1 cellular context compared by ENCODE assay signal in genomic region chr15:50353999-50354837, GRCh38.
A peak's percentile ranks its signal among the peaks of the same experiment; 100 is the strongest.
TF ChIP-seq lines count a peak whose summit lies in the region.

No MANE protein-coding gene starts in this region.

TF ChIP-seq in HEK293, 187 proteins besides CTCF, POLR2A, EP300 and RAD21 (continued from another document):
- TF ChIP-seq ZSCAN30 (tag by site-specific recombination; IDR thresholded peaks at IDR 0.05) (peak; percentile 21; the same call in 1 of the 2 replicates), ZIC2 (tag by site-specific recombination; IDR thresholded peaks at IDR 0.05) (no peak), ZNF324 (tag by site-specific recombination; IDR thresholded peaks at IDR 0.05) (no peak), ZFP37 (tag by site-specific recombination; IDR thresholded peaks at IDR 0.05) (peak; percentile 51; the same call in 1 of the 2 replicates), ZNF837 (tag by site-specific recombination; IDR thresholded peaks at IDR 0.05) (no peak), ZNF558 (tag by site-specific recombination; IDR thresholded peaks at IDR 0.05) (no peak), ZNF843 (tag by site-specific recombination; IDR thresholded peaks at IDR 0.05) (0 out of 2 replicates have a peak, but pooled peaks have one; percentile 23), ZNF707 (tag by site-specific recombination; IDR thresholded peaks at IDR 0.05) (no peak), ZNF626 (tag by site-specific recombination; IDR thresholded peaks at IDR 0.05) (no peak), REST (tag by site-specific recombination; IDR thresholded peaks at IDR 0.05) (no peak), FEZF1 (tag by site-specific recombination; IDR thresholded peaks at IDR 0.05) (no peak), ZFHX2 (tag by site-specific recombination; conservative IDR thresholded peaks at IDR 0.05) (peak; percentile 35), ZFP69B (tag by site-specific recombination; IDR thresholded peaks at IDR 0.05) (peak; percentile 49; the same call in 1 of the 2 replicates), WT1 (tag by site-specific recombination; IDR thresholded peaks at IDR 0.05) (no peak), BCL6B (tag by site-specific recombination; IDR thresholded peaks at IDR 0.05) (no peak), PBX3 (CRISPR knock-in tag; IDR thresholded peaks at IDR 0.05) (no peak), ZNF791 (tag by site-specific recombination; IDR thresholded peaks at IDR 0.05) (no peak), ZNF580 (tag by site-specific recombination; IDR thresholded peaks at IDR 0.05) (no peak), ZNF112 (tag by site-specific recombination; IDR thresholded peaks at IDR 0.05) (no peak), ZNF394 (tag by site-specific recombination; IDR thresholded peaks at IDR 0.05; ENCODE audit: borderline replicate concordance) (0 out of 2 replicates have a peak, but pooled peaks have one; percentile 20), ZNF530 (tag by site-specific recombination; IDR thresholded peaks at IDR 0.05; ENCODE audit: low read depth) (no peak), ZNF335 (tag by site-specific recombination; conservative IDR thresholded peaks at IDR 0.05) (peak; percentile 57), ZNF266 (tag by site-specific recombination; IDR thresholded peaks at IDR 0.05; ENCODE audit: low read depth) (no peak), ZNF701 (tag by site-specific recombination; IDR thresholded peaks at IDR 0.05) (no peak), SP2 (tag by site-specific recombination; IDR thresholded peaks at IDR 0.05) (no peak), ZBTB48 (tag by site-specific recombination; IDR thresholded peaks at IDR 0.05) (0 out of 2 replicates have a peak, but pooled peaks have one; percentile 15), ZBTB44 (tag by site-specific recombination; IDR thresholded peaks at IDR 0.05) (no peak), GLIS1 (tag by site-specific recombination; IDR thresholded peaks at IDR 0.05) (peak; percentile 45; the same call in 1 of the 2 replicates), ZSCAN18 (tag by site-specific recombination; IDR thresholded peaks at IDR 0.05) (no peak)
